Comparison of ENCODE assay signal across 8 cellular contexts in the genomic region with DNA sequence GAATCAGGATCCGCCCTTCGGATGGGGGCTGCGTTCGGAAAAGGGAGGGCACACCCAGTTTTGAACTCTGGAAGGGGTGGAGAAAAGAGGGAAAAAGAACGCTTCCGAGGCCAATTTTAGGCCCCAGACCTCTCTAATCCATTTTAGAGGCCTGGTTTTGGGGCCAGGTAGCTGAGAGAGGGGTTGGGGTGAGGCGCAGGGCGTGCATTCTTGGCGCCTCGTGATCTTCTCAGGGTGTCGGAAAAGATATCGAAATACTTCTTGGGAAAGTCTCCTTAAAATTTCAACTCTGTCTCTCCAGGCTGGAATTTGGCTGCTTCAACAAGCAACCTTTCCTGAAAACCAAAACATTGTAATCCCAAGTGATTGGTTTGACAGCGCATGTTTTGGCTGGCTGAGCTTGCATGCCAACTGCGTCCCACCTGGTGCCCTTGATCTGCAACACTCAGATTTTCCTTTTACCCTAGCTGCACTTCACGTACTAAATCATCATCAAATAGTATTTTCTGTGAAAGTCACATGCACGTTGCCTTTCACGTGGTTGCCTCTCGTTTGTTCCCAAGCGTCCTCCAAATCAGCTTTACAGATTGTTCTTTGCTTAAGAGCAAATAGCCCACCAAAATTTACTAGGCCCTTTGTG. TPM values are rescaled to one million over a fixed set of nuclear protein-coding genes. Genes with fewer than 3 reads are reported as not detected.
DNase-seq lines count a peak whose midpoint lies in the region; ATAC-seq, FAIRE-seq and TF ChIP-seq lines count a peak whose summit lies in the region.

No MANE protein-coding gene starts in this region.

- no peak for FAIRE-seq in D721Med (lab: Jason Lieb, UNC)

- peak overlapping the region; percentile 94 for H3K27ac Mint-ChIP-seq in Caco-2 (ENCODE audit: unreplicated experiment)
- H3K27ac Mint-ChIP-seq in activated T-helper 2 cell treated with anti-CD3 and anti-CD28 coated beads, Interferon-gamma antibody, Interleukin-2, Interleukin-4, amounts not matched to agents 10 μg/mL and 5 μg/mL and 100 μg/mL, durations not matched to agents 14 hours and 24 hours and 36 hours, result peak overlapping the region; percentile 100

- H3K4me3 ChIP-seq in Caco-2 (ENCODE audit: low read depth, low read length) (peak overlapping the region; percentile 99), NT2/D1 (ENCODE audit: insufficient read length, low read depth) (peak overlapping the region; percentile 51), gastroesophageal sphincter (peak overlapping the region; percentile 74 to 81), aorta (ENCODE audit: low read length in 2 of 2) (peak overlapping the region; percentile 46 to 68)

- BruUV-seq in Caco-2 (replicated peaks; lab: Mats Ljungman, UMichigan), result TSS peak; percentile 75

- ATAC-seq in HG03439 (IDR thresholded peaks at IDR 0.05; ENCODE audit: unreplicated experiment), result peak; percentile 1
- peak; percentile 0 for ATAC-seq in gastroesophageal sphincter
- ATAC-seq in aorta (ENCODE audit: low FRiP score), result no peak

- peaks cover 37% of the 10 kb centered on the region for H3K36me3 Mint-ChIP-seq in Caco-2 (ENCODE audit: insufficient read depth, unreplicated experiment)
- H3K36me3 Mint-ChIP-seq in activated T-helper 2 cell treated with anti-CD3 and anti-CD28 coated beads, Interferon-gamma antibody, Interleukin-2, Interleukin-4, amounts not matched to agents 10 μg/mL and 5 μg/mL and 100 μg/mL, durations not matched to agents 14 hours and 24 hours and 36 hours (ENCODE audit: low read depth), result peaks cover 29% of the 10 kb centered on the region

- intact Hi-C loops in Caco-2 (cut with micrococcal nuclease; ENCODE audit: unreplicated experiment) (loop anchor here (1.0 to 5.0 kb wide), 5 partner anchors 68 to 362 kb away; partner anchors contain the start of genes FAM161A and USP34), aorta (cut with DNase I) (loop anchor here (2.0 to 10.0 kb wide), 7 partner anchors 68 to 346 kb away; partner anchors contain the start of genes CCT4 (in 2 of the 2), FAM161A (in 2 of the 2) and USP34 (in 1 of the 2))
- intact Hi-C loops in activated T-helper 2 cell treated with anti-CD3 and anti-CD28 coated beads, Interferon-gamma antibody, Interleukin-2, Interleukin-4, amounts not matched to agents 10 μg/mL and 5 μg/mL and 100 μg/mL, durations not matched to agents 14 hours and 24 hours and 36 hours (cut with micrococcal nuclease), result loop anchor here (1.0 to 5.0 kb wide), 11 partner anchors 68 to 658 kb away; partner anchors contain the start of genes B3GNT2, CCT4, PEX13 and REL

- TF ChIP-seq POLR2A in gastroesophageal sphincter (IDR thresholded peaks at IDR 0.05), result no peak

- H3K27me3 Mint-ChIP-seq in Caco-2 (ENCODE audit: insufficient read depth, unreplicated experiment), result no peaks in the 10 kb centered on the region
- peaks cover 3% of the 10 kb centered on the region for H3K27me3 Mint-ChIP-seq in activated T-helper 2 cell treated with anti-CD3 and anti-CD28 coated beads, Interferon-gamma antibody, Interleukin-2, Interleukin-4, amounts not matched to agents 10 μg/mL and 5 μg/mL and 100 μg/mL, durations not matched to agents 14 hours and 24 hours and 36 hours (ENCODE audit: low read depth)

- H3K4me1 Mint-ChIP-seq in Caco-2 (ENCODE audit: low read depth, unreplicated experiment), result no peaks in the 10 kb centered on the region
- peaks cover 23% of the 10 kb centered on the region for H3K4me1 Mint-ChIP-seq in activated T-helper 2 cell treated with anti-CD3 and anti-CD28 coated beads, Interferon-gamma antibody, Interleukin-2, Interleukin-4, amounts not matched to agents 10 μg/mL and 5 μg/mL and 100 μg/mL, durations not matched to agents 14 hours and 24 hours and 36 hours (ENCODE audit: low read depth)

- 1 to 5% methylated on average over 9 to 16 of the region's 19 CpGs for WGBS in gastroesophageal sphincter (ENCODE audit: low coverage in 1 of 2), 2 donors
- WGBS in aorta, 2 donors, result 0 to 1% methylated on average over 19 of the region's 19 CpGs

- H3K27me3 ChIP-seq in Caco-2 (replicated peaks; ENCODE audit: control insufficient read depth, insufficient read depth, low read length) (no peaks in the 10 kb centered on the region), NT2/D1 (ENCODE audit: insufficient read depth, insufficient read length) (no peaks in the 10 kb centered on the region), gastroesophageal sphincter (no peaks in the 10 kb centered on the region), aorta (ENCODE audit: control insufficient read depth in 1 of 2, insufficient read depth in 2 of 2, low read length in 1 of 2) (no peaks in the 10 kb centered on the region)

- CTCF ChIA-PET in Caco-2 (lab: Charles Lee), result interaction anchor here (1.0 kb wide), 1 partner anchor 8 kb away, joined by 3 read pairs; no protein-coding TSS in a partner anchor

- no peaks in the 10 kb centered on the region for H3K9me3 Mint-ChIP-seq in Caco-2 (ENCODE audit: unreplicated experiment)
- no peaks in the 10 kb centered on the region for H3K9me3 Mint-ChIP-seq in activated T-helper 2 cell treated with anti-CD3 and anti-CD28 coated beads, Interferon-gamma antibody, Interleukin-2, Interleukin-4, amounts not matched to agents 10 μg/mL and 5 μg/mL and 100 μg/mL, durations not matched to agents 14 hours and 24 hours and 36 hours

- H3K4me3 Mint-ChIP-seq in Caco-2 (ENCODE audit: unreplicated experiment), result peak overlapping the region; percentile 94
- peak overlapping the region; percentile 99 for H3K4me3 Mint-ChIP-seq in activated T-helper 2 cell treated with anti-CD3 and anti-CD28 coated beads, Interferon-gamma antibody, Interleukin-2, Interleukin-4, amounts not matched to agents 10 μg/mL and 5 μg/mL and 100 μg/mL, durations not matched to agents 14 hours and 24 hours and 36 hours (ENCODE audit: low read depth)

- peak overlapping the region; percentile 82 for H3K9ac ChIP-seq in NT2/D1 (ENCODE audit: insufficient read length, low read depth)

- H3K27ac ChIP-seq in gastroesophageal sphincter (peak overlapping the region; percentile 84 to 98 (median 96)), aorta (ENCODE audit: low read depth in 1 of 2, low read length in 2 of 2) (peak overlapping the region; percentile 68 to 99)

- H3K4me1 ChIP-seq in Caco-2 (peaks cover 9% of the 10 kb centered on the region), NT2/D1 (ENCODE audit: insufficient read depth, insufficient read length) (no peaks in the 10 kb centered on the region), gastroesophageal sphincter (peaks cover 0 to 30% (median 9%) of the 10 kb centered on the region in 3 donors), aorta (ENCODE audit: control insufficient read depth in 1 of 2, insufficient read depth in 2 of 2, low read length in 2 of 2) (no peaks in the 10 kb centered on the region)

- no peak for TF ChIP-seq EP300 in gastroesophageal sphincter (IDR thresholded peaks at IDR 0.05)

- DNase-seq in Caco-2 (no peak), NT2/D1 (ENCODE audit: low read depth, low spot score) (no peak), renal cortical epithelial cell (ENCODE audit: low read depth) (peak; percentile 41), aorta (peak in 1 of 2 donors; percentile 51), D721Med (ENCODE audit: insufficient read length, low spot score) (no peak)
- peak; percentile 44 for DNase-seq in activated T-helper 2 cell treated with anti-CD3 and anti-CD28 coated beads, Interferon-gamma antibody, Interleukin-2, Interleukin-4, amounts not matched to agents 10 μg/mL and 5 μg/mL and 100 μg/mL, durations not matched to agents 14 hours and 24 hours and 36 hours (ENCODE audit: low spot score)

- H3K9me3 ChIP-seq in Caco-2, result no peaks in the 10 kb centered on the region
- no peaks in the 10 kb centered on the region for H3K9me3 ChIP-seq in NT2/D1 (ENCODE audit: insufficient read depth, low read length)
- no peaks in the 10 kb centered on the region for H3K9me3 ChIP-seq in gastroesophageal sphincter
- no peaks in the 10 kb centered on the region for H3K9me3 ChIP-seq in aorta (ENCODE audit: control insufficient read depth, low read length)

- H3K36me3 ChIP-seq in Caco-2 (ENCODE audit: control insufficient read depth, insufficient read depth, low read length) (no peaks in the 10 kb centered on the region), NT2/D1 (ENCODE audit: insufficient read depth, insufficient read length, low read length) (peaks cover under 1% of the 10 kb centered on the region), gastroesophageal sphincter (no peaks in the 10 kb centered on the region), aorta (ENCODE audit: control insufficient read depth in 1 of 2, insufficient read depth in 2 of 2, low read length in 1 of 2) (no peaks in the 10 kb centered on the region)

- TF ChIP-seq CTCF in Caco-2 (IDR thresholded peaks at IDR 0.05; ENCODE audit: insufficient read depth in 1 of 2, low read depth in 1 of 2, low read length in 1 of 2, severe bottlenecking in 1 of 2, unreplicated experiment in 1 of 2) (no peak), gastroesophageal sphincter (IDR thresholded peaks at IDR 0.05) (no peak), D721Med (IDR thresholded peaks at IDR 0.05; ENCODE audit: insufficient read depth, missing control alignments) (no peak)

- POLR2A ChIA-PET in Caco-2 (lab: Charles Lee), result interaction anchor here (0.7 to 1.8 kb wide), 5 partner anchors 9 to 225 kb away, joined by 3 to 10 read pairs (median 3); no protein-coding TSS in a partner anchor

RNA-seq across cellular contexts. Expression of gene XPO1, which starts 0.9 kb away (rescaled TPM):
- total RNA-seq in Caco-2 (2022) (218 and 241 TPM in 2 replicates), gastroesophageal sphincter (100 to 1,000 TPM in 1 of 4 donors, 10 to 100 TPM in 3; 66.5 to 102 (median 72.1) TPM), renal cortical epithelial cell (166 and 229 TPM in 2 replicates), aorta (100 to 1,000 TPM in 1 of 2 donors, 10 to 100 TPM in 1; 72.7 to 115 TPM)
- total RNA-seq in activated T-helper 2 cell treated with anti-CD3 and anti-CD28 coated beads, Interferon-gamma antibody, Interleukin-2, Interleukin-4, amounts not matched to agents 10 μg/mL and 5 μg/mL and 100 μg/mL, durations not matched to agents 14 hours and 24 hours and 36 hours, result 218 and 221 TPM in 2 replicates
- polyA plus RNA-seq in aorta, result 10 to 100 TPM; 20.8 to 48.5 TPM

Comparison
In these comparisons a context has a peak if more than half of its experiments do, and no peak if none do; other contexts are left out.
1. DNase-seq: peak in activated T-helper 2 cell treated with anti-CD3 and anti-CD28 coated beads, Interferon-gamma antibody, Interleukin-2, Interleukin-4, amounts not matched to agents 10 μg/mL and 5 μg/mL and 100 μg/mL, durations not matched to agents 14 hours and 24 hours and 36 hours (single experiment) and renal cortical epithelial cell (single experiment); none in Caco-2 (0 of 2), NT2/D1 (single experiment) and D721Med (single experiment).
2. Peak in every context shown above with its lines, with median percentiles within 50 percentile points of each other: H3K4me3 ChIP-seq.